Comparison of ENCODE assay signal across 31 cellular contexts in the genomic region with DNA sequence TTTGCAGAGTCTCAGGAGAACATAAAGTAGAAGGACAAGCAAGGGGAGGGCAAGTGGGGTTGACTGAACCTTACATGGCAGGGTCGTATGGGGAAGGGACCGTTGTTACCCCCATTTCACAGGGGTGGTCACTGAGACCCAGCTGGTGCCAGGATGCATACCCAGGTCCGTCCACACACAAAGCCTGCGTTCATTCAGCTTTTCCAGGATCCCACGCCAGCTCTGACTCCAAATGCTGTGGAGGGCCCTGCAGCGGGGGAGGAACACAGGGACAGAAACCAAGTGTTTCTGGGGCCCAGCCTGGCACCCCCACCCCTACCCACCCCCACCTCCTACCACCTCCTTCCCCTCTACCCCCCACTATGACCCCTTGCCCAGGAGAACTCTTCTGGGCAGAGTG. TPM values are rescaled to one million over a fixed set of nuclear protein-coding genes. Genes with fewer than 3 reads are reported as not detected.
"Had no signal": no experiment of that assay in that cellular context is flagged by ENCODE, and none has a peak within 500 bp of the region (broad histone marks: within the 10 kb centered on the region; RNA-seq: fewer than 3 reads in every experiment).

No MANE protein-coding gene starts in this region.

- ATAC-seq: naive thymus-derived CD8-positive, alpha-beta T cell; natural killer cell treated with Interleukin-12 subunit alpha and Interleukin-12 subunit beta and Interleukin-15 and Interleukin-18, amount 100 ng/mL, for 72 hours; right cardiac atrium; sciatic nerve; stimulated activated memory B cell treated with anti-CD40 and anti-IgM and Interleukin-4, amounts not matched to agents 10 μg/mL and 1 μg/mL and 100 μg/mL, for 72 hours; stimulated activated naive CD8-positive, alpha-beta T cell treated with anti-CD3 and anti-CD28 coated beads, Interleukin-15, amount 100 ng/mL, for 72 hours; stimulated activated naive CD8-positive, alpha-beta T cell treated with anti-CD3 and anti-CD28 coated beads, Interleukin-15, Interleukin-2, amounts not matched to agents 100 U/mL and 50 U/mL, for 24 hours had no signal

- H3K27ac ChIP-seq: neutrophil, pancreas, prostate gland, skin epidermis, spleen, suprapubic skin, thoracic aorta, thyroid gland, tibial nerve, upper lobe of left lung, vagina had no signal

- H3K36me3 ChIP-seq: neutrophil, pancreas, prostate gland, spleen, suprapubic skin, thoracic aorta, thyroid gland, tibial nerve, upper lobe of left lung, vagina had no signal

- H3K9me3 ChIP-seq: neutrophil, pancreas, prostate gland, spleen, suprapubic skin, thoracic aorta, thyroid gland, tibial nerve, upper lobe of left lung, vagina had no signal

- H3K4me1 ChIP-seq: pancreas, prostate gland, spleen, suprapubic skin, thyroid gland, tibial nerve, upper lobe of left lung, vagina had no signal

- H3K27me3 ChIP-seq: pancreas, thyroid gland, upper lobe of left lung, vagina had no signal

- DNase-seq: naive thymus-derived CD8-positive, alpha-beta T cell; nephron progenitor cell; nucleus accumbens; pancreas; right cardiac atrium; spleen; stimulated activated CD4-positive, alpha-beta T cell treated with anti-CD3 and anti-CD28 coated beads, Interleukin-12 subunit alpha, Interleukin-12 subunit beta, amount 100 ng/mL, for 4 hours; stimulated activated CD4-positive, alpha-beta T cell treated with anti-CD3 and anti-CD28 coated beads, Interleukin-1b, Interleukin-23, amount 100 ng/mL, for 48 hours; stimulated activated CD4-positive, alpha-beta T cell treated with anti-CD3 and anti-CD28 coated beads, Interleukin-4, amount 100 ng/mL, for 1 hour; stimulated activated CD4-positive, alpha-beta T cell treated with anti-CD3 and anti-CD28 coated beads, Interleukin-4, amount 100 ng/mL, for 4 hours; stimulated activated CD8-positive, alpha-beta memory T cell treated with anti-CD3 and anti-CD28 coated beads, Interleukin-4, amount 100 ng/mL, for 48 hours; stimulated activated naive CD4-positive, alpha-beta T cell; stimulated activated naive CD8-positive, alpha-beta T cell treated with anti-CD3 and anti-CD28 coated beads, Interleukin-15, amount 100 ng/mL, for 72 hours; stimulated activated naive CD8-positive, alpha-beta T cell treated with anti-CD3 and anti-CD28 coated beads, Interleukin-15, Interleukin-2, amounts not matched to agents 100 U/mL and 50 U/mL, for 24 hours; substantia nigra; thyroid gland; trophoblast cell; upper lobe of left lung had no signal

- H3K4me2 ChIP-seq: smooth muscle cell had no signal

- H3K4me3 ChIP-seq: pancreas, prostate gland, skin epidermis, smooth muscle cell, spleen, suprapubic skin, thoracic aorta, thyroid gland, tibial nerve, upper lobe of left lung, vagina had no signal

RNA-seq across cellular contexts. Expression of a gene that starts 16.5 kb away (rescaled TPM):
- total RNA-seq: naive thymus-derived CD8-positive, alpha-beta T cell; natural killer cell treated with Interleukin-12 subunit alpha and Interleukin-12 subunit beta and Interleukin-15 and Interleukin-18, amount 100 ng/mL, for 72 hours; pulmonary artery endothelial cell; right cardiac atrium; sciatic nerve; smooth muscle cell; spleen; thoracic aorta; tibial nerve; ureter had no signal
- polyA plus RNA-seq: smooth muscle cell had no signal
